8 cellular contexts compared by ENCODE assay signal in genomic region chr10:13099144-13099665, GRCh38. TPM values are rescaled to one million over a fixed set of nuclear protein-coding genes. Genes with fewer than 3 reads are reported as not detected.
DNase-seq lines count a peak whose midpoint lies in the region; ATAC-seq lines count a peak whose summit lies in the region.

No MANE protein-coding gene starts in this region.

- H3K27ac Mint-ChIP-seq in CD4-positive, alpha-beta memory T cell = peak overlapping the region; percentile 94 to 98 (median 97)

- no peaks in the 10 kb centered on the region for H3K27me3 ChIP-seq in CD4-positive, alpha-beta memory T cell (ENCODE audit: insufficient read depth, low read length)
- no peaks in the 10 kb centered on the region for H3K27me3 ChIP-seq in thymus (ENCODE audit: control insufficient read depth, insufficient read depth)

- POLR2A ChIA-PET in CD4-positive, alpha-beta memory T cell (lab: Charles Lee; ENCODE audit: partially characterized antibody) = interaction anchor here (0.8 to 4.7 kb wide), 9 partner anchors 9 to 903 kb away, joined by 3 to 41 read pairs (median 4); partner anchors contain the start of genes CDC123, NUDT5 and PHYH

- WGBS in thymus = 3% methylated on average over 14 of the region's 14 CpGs

- intact Hi-C loops in CD4-positive, alpha-beta memory T cell (cut with micrococcal nuclease) = loop anchor here (1.0 to 5.0 kb wide), 7 partner anchors 9 to 887 kb away; partner anchors contain the start of gene MCM10

- H3K36me3 ChIP-seq in CD4-positive, alpha-beta memory T cell (ENCODE audit: insufficient read depth, low read length) = no peaks in the 10 kb centered on the region
- H3K36me3 ChIP-seq in thymus (ENCODE audit: control insufficient read depth, insufficient read depth) = no peaks in the 10 kb centered on the region

- peak; percentile 47 to 59 (median 53) for DNase-seq in CD4-positive, alpha-beta memory T cell
- DNase-seq in NCI-H774 (lab: John Stamatoyannopoulos, UW) (peak; percentile 60), fibroblast of gingiva (ENCODE audit: low read depth) (peak; percentile 81), myocyte (ENCODE audit: low read depth) (peak; percentile 71)
- DNase-seq in activated T-cell treated with anti-CD3 and anti-CD28 coated beads, Interleukin-2, amount 50 U/mL, for 48 hours = peak; percentile 55 to 61

- peak overlapping the region; percentile 89 to 95 (median 92) for H3K4me3 Mint-ChIP-seq in CD4-positive, alpha-beta memory T cell

- H3K27me3 Mint-ChIP-seq in CD4-positive, alpha-beta memory T cell = no peaks in the 10 kb centered on the region

- ATAC-seq in GM19328 (IDR thresholded peaks at IDR 0.05; ENCODE audit: unreplicated experiment) = peak; percentile 24
- peak; percentile 32 for ATAC-seq in HG03432 (IDR thresholded peaks at IDR 0.05; ENCODE audit: unreplicated experiment)

- H3K36me3 Mint-ChIP-seq in CD4-positive, alpha-beta memory T cell = peaks cover 19 to 27% of the 10 kb centered on the region in 2 donors

- H3K4me1 Mint-ChIP-seq in CD4-positive, alpha-beta memory T cell = peaks cover 36 to 54% (median 44%) of the 10 kb centered on the region in 4 donors

- CTCF ChIA-PET in CD4-positive, alpha-beta memory T cell (lab: Charles Lee; ENCODE audit: partially characterized antibody) = interaction anchor here (0.7 to 2.8 kb wide), 15 partner anchors 9 to 835 kb away, joined by 3 to 29 read pairs (median 5); partner anchors contain the start of gene MCM10

- peaks cover 0 to 2% (median 0%) of the 10 kb centered on the region in 8 donors for H3K9me3 Mint-ChIP-seq in CD4-positive, alpha-beta memory T cell

- peak overlapping the region; percentile 98 for H3K27ac ChIP-seq in CD4-positive, alpha-beta memory T cell (ENCODE audit: low read depth, low read length)
- H3K27ac ChIP-seq in thymus (ENCODE audit: low read depth) = peak overlapping the region; percentile 61

- peaks cover 44% of the 10 kb centered on the region for H3K4me1 ChIP-seq in CD4-positive, alpha-beta memory T cell (ENCODE audit: insufficient read depth, low read length)
- peaks cover 5% of the 10 kb centered on the region for H3K4me1 ChIP-seq in thymus (ENCODE audit: control insufficient read depth, insufficient read depth, low read length)

- H3K4me3 ChIP-seq in CD4-positive, alpha-beta memory T cell (ENCODE audit: low read length in 2 of 2) = peak overlapping the region; percentile 58 to 62
- peak overlapping the region; percentile 63 for H3K4me3 ChIP-seq in thymus (ENCODE audit: low read length)

- H3K9me3 ChIP-seq in CD4-positive, alpha-beta memory T cell (ENCODE audit: control insufficient read depth in 1 of 2, low read length in 2 of 2) = no peaks in the 10 kb centered on the region
- H3K9me3 ChIP-seq in thymus (ENCODE audit: control insufficient read depth) = no peaks in the 10 kb centered on the region

RNA-seq across cellular contexts. Expression of gene OPTN, which starts 0.8 kb away (rescaled TPM):
- 100 to 1,000 TPM; 148 TPM for total RNA-seq in CD4-positive, alpha-beta memory T cell
- polyA plus RNA-seq in CD4-positive, alpha-beta memory T cell = 100 to 1,000 TPM in 1 of 2 donors, 10 to 100 TPM in 1; 40.3 to 101 TPM
- total RNA-seq in myocyte = 75.2 and 77.3 TPM in 2 replicates
- 135 TPM for polyA plus RNA-seq in myocyte (2012)
- 50.8 TPM for polyA plus RNA-seq in thymus

Comparison
In these comparisons a context has a peak if more than half of its experiments do, and no peak if none do; other contexts are left out.
1. Peak in every context shown above with its lines: DNase-seq, ATAC-seq, H3K4me3 ChIP-seq and H3K27ac ChIP-seq.